ENCODE assay signal across 1 cellular context in genomic region chr14:84541008-84541407, GRCh38.
TF ChIP-seq lines count a peak whose summit lies in the region.

No MANE protein-coding gene starts in this region.

TF ChIP-seq in H1, 55 proteins besides CTCF, POLR2A, EP300 and RAD21 (continued from another document):
- TF ChIP-seq CTBP2 (IDR thresholded peaks at IDR 0.05; ENCODE audit: borderline replicate concordance, insufficient read depth, insufficient read length, low read length) (no peak), SUZ12 (IDR thresholded peaks at IDR 0.05; ENCODE audit: low read length) (no peak), NRF1 (IDR thresholded peaks at IDR 0.05; ENCODE audit: low read depth, low read length) (no peak), PHF8 (conservative IDR thresholded peaks at IDR 0.05; ENCODE audit: low read depth, low read length) (no peak)
